Comparison of ENCODE assay signal across 11 cellular contexts in genomic region chrX:47380268-47380667, GRCh38. TPM values are rescaled to one million over a fixed set of nuclear protein-coding genes. Genes with fewer than 3 reads are reported as not detected.
DNase-seq lines count a peak whose midpoint lies in the region; ATAC-seq and TF ChIP-seq lines count a peak whose summit lies in the region.
"Had no signal": no experiment of that assay in that cellular context is flagged by ENCODE, and none has a peak within 500 bp of the region (broad histone marks: within the 10 kb centered on the region; RNA-seq: fewer than 3 reads in every experiment).

No MANE protein-coding gene starts in this region.

- DNase-seq in GF-D8 (lab: John Stamatoyannopoulos, UW) = peak; percentile 53
- DNase-seq in activated CD4-positive, alpha-beta T cell treated with anti-CD3 and anti-CD28 coated beads, Interleukin-2, amount 50 U/mL, for 24 hours (ENCODE audit: low read depth in 1 of 2, low spot score in 1 of 2) = peak; percentile 14 to 52
- peak; percentile 29 for DNase-seq in colonic mucosa
- peak; percentile 68 for DNase-seq in stimulated activated CD4-positive, alpha-beta T cell treated with anti-CD3 and anti-CD28 coated beads, Interleukin-4, amount 100 ng/mL, for 24 hours
- no peak for DNase-seq in esophagus squamous epithelium (lab: John Stamatoyannopoulos, UW)
- no peak for DNase-seq in RWPE1 (ENCODE audit: low spot score)
- DNase-seq: SIG-M5 had no signal

- 53 to 72% methylated on average over 10 of the region's 10 CpGs for WGBS in esophagus squamous epithelium, 2 donors

- ATAC-seq in GM19467 (IDR thresholded peaks at IDR 0.05; ENCODE audit: unreplicated experiment) (no peak), GM18909 (IDR thresholded peaks at IDR 0.05; ENCODE audit: poor library complexity, unreplicated experiment) (no peak)
- ATAC-seq: gastrocnemius medialis, sciatic nerve had no signal

- H3K9ac ChIP-seq in colonic mucosa (ENCODE audit: low read depth in 2 of 2, low read length in 2 of 2) = no peak overlapping the region

- no peaks in the 10 kb centered on the region for H3K4me1 ChIP-seq in colonic mucosa
- no peaks in the 10 kb centered on the region for H3K4me1 ChIP-seq in esophagus squamous epithelium
- H3K4me1 ChIP-seq: gastrocnemius medialis had no signal

- H3K36me3 ChIP-seq in colonic mucosa (no peaks in the 10 kb centered on the region), esophagus squamous epithelium (no peaks in the 10 kb centered on the region)
- H3K36me3 ChIP-seq: gastrocnemius medialis had no signal

- no peak for TF ChIP-seq POLR2A in esophagus squamous epithelium (IDR thresholded peaks at IDR 0.05)

- TF ChIP-seq CTCF in colonic mucosa (IDR thresholded peaks at IDR 0.05) (no peak), esophagus squamous epithelium (IDR thresholded peaks at IDR 0.05) (no peak), RWPE1 (conservative IDR thresholded peaks at IDR 0.05; ENCODE audit: low read depth) (no peak)

- no peaks in the 10 kb centered on the region for H3K9me3 ChIP-seq in colonic mucosa
- no peaks in the 10 kb centered on the region for H3K9me3 ChIP-seq in esophagus squamous epithelium
- H3K9me3 ChIP-seq: gastrocnemius medialis had no signal

- CTCF ChIA-PET in RWPE1 (lab: Yijun Ruan, JAX) = no interaction called here

- H3K4me3 ChIP-seq in colonic mucosa (no peak overlapping the region), esophagus squamous epithelium (no peak overlapping the region)
- H3K4me3 ChIP-seq: gastrocnemius medialis had no signal

- POLR2A ChIA-PET in RWPE1 (lab: Yijun Ruan, JAX; ENCODE audit: low non-redundant PET) = no interaction called here

- H3K27ac ChIP-seq in colonic mucosa = no peak overlapping the region
- H3K27ac ChIP-seq in esophagus squamous epithelium = no peak overlapping the region
- no peak overlapping the region for H3K27ac ChIP-seq in RWPE1
- H3K27ac ChIP-seq: gastrocnemius medialis had no signal

- intact Hi-C loops in colonic mucosa (cut with DNase I) (loop anchor here (5.0 kb wide), 1 partner anchor 188 kb away; the partner anchor contains the start of gene UBA1), esophagus squamous epithelium (cut with DNase I) (loop anchor here (10.0 kb wide), 1 partner anchor 175 kb away; no protein-coding TSS in a partner anchor)

- H3K27me3 ChIP-seq in colonic mucosa (no peaks in the 10 kb centered on the region), esophagus squamous epithelium (no peaks in the 10 kb centered on the region)
- H3K27me3 ChIP-seq: gastrocnemius medialis had no signal

RNA-seq across cellular contexts. Expression of gene ZNF157, which starts 9.9 kb away (rescaled TPM):
- total RNA-seq in colonic mucosa (not detected), esophagus squamous epithelium (under 1 TPM in 2 of 4 donors, not detected in 2; 0.19 to 0.35 TPM)

Comparison
In these comparisons a context has a peak if more than half of its experiments do, and no peak if none do; other contexts are left out.
1. DNase-seq: peak in GF-D8 (single experiment), activated CD4-positive, alpha-beta T cell treated with anti-CD3 and anti-CD28 coated beads, Interleukin-2, amount 50 U/mL, for 24 hours (2 of 2), colonic mucosa (single experiment) and stimulated activated CD4-positive, alpha-beta T cell treated with anti-CD3 and anti-CD28 coated beads, Interleukin-4, amount 100 ng/mL, for 24 hours (single experiment); none in esophagus squamous epithelium (single experiment) and RWPE1 (single experiment).